In genomic region chr3:172517859-172518466, GRCh38 we compare ENCODE assay signal across 11 cellular contexts. TPM values are rescaled to one million over a fixed set of nuclear protein-coding genes. Genes with fewer than 3 reads are reported as not detected.
DNase-seq lines count a peak whose midpoint lies in the region; ATAC-seq and TF ChIP-seq lines count a peak whose summit lies in the region.
"Had no signal": no experiment of that assay in that cellular context is flagged by ENCODE, and none has a peak within 500 bp of the region (broad histone marks: within the 10 kb centered on the region; RNA-seq: fewer than 3 reads in every experiment).

No MANE protein-coding gene starts in this region.

- H3K4me1 ChIP-seq in lower lobe of right lung (peaks cover 73% of the 10 kb centered on the region), stomach (peaks cover 59 to 88% (median 78%) of the 10 kb centered on the region in 4 donors)
- H3K4me1 ChIP-seq: ascending aorta had no signal

- H3K27me3 ChIP-seq in lower lobe of right lung (ENCODE audit: low read depth) (no peaks in the 10 kb centered on the region), stomach (no peaks in the 10 kb centered on the region)
- H3K27me3 ChIP-seq: ascending aorta had no signal

- TF ChIP-seq POLR2A in stomach (IDR thresholded peaks at IDR 0.05): no peak

- DNase-seq in activated CD4-positive, CD25-positive, alpha-beta regulatory T cell treated with anti-CD3 and anti-CD28 coated beads, Interleukin-2, amount 50 U/mL, for 16 hours (ENCODE audit: low read depth, low spot score): peak; percentile 40
- no peak for DNase-seq in activated CD4-positive, CD25-positive, alpha-beta regulatory T cell treated with anti-CD3 and anti-CD28 coated beads, Interleukin-2, amount 50 U/mL, for 72 hours
- peak; percentile 48 for DNase-seq in activated T-helper 9 cell treated with anti-CD3 and anti-CD28 coated beads, Interleukin-2, amount 50 U/mL, for 16 hours (ENCODE audit: low read depth)
- DNase-seq in lower lobe of right lung (no peak), stomach (no peak), NCI-H226 (no peak), caudate nucleus (lab: John Stamatoyannopoulos, UW) (no peak)

- TF ChIP-seq CTCF in lower lobe of right lung (IDR thresholded peaks at IDR 0.05) (no peak), stomach (IDR thresholded peaks at IDR 0.05) (no peak)

- TF ChIP-seq EP300 in stomach (IDR thresholded peaks at IDR 0.05): no peak

- ATAC-seq in lower lobe of right lung: no peak
- no peak for ATAC-seq in GM21423 (IDR thresholded peaks at IDR 0.05; ENCODE audit: unreplicated experiment)
- ATAC-seq: A549 had no signal

- intact Hi-C loops in lower lobe of right lung (cut with DNase I): no loop called here
- intact Hi-C loops in stomach (cut with DNase I; ENCODE audit: low total_unique reads): no loop called here

- H3K36me3 ChIP-seq in lower lobe of right lung (peaks cover 22% of the 10 kb centered on the region), stomach (peaks cover 0 to 23% (median 16%) of the 10 kb centered on the region in 4 donors)
- H3K36me3 ChIP-seq: ascending aorta had no signal

- WGBS in stomach, 5 donors: 76 to 84% (median 84%) methylated on average over 8 of the region's 8 CpGs

- H3K4me3 ChIP-seq in lower lobe of right lung: peak overlapping the region; percentile 64
- H3K4me3 ChIP-seq in stomach: no peak overlapping the region
- H3K4me3 ChIP-seq: A549, ascending aorta had no signal

- H3K9me3 ChIP-seq in lower lobe of right lung (no peaks in the 10 kb centered on the region), stomach (no peaks in the 10 kb centered on the region)
- H3K9me3 ChIP-seq: A549, ascending aorta had no signal

- peak overlapping the region; percentile 38 for H3K27ac ChIP-seq in lower lobe of right lung
- H3K27ac ChIP-seq in stomach: peak overlapping the region in 4 of 5 donors; percentile 72 to 91 (median 82)
- no peak overlapping the region for H3K27ac ChIP-seq in caudate nucleus (ENCODE audit: low read depth, low read length)

RNA-seq across cellular contexts. Expression of gene TNFSF10, which starts 5.3 kb away (rescaled TPM):
- 168 TPM for total RNA-seq in lower lobe of right lung
- total RNA-seq in stomach: 10 to 100 TPM in 4 of 5 donors, 1 to 10 TPM in 1; 4.0 to 84.2 (median 29.2) TPM
- polyA plus RNA-seq in stomach: 10 to 100 TPM; 18.4 to 54.3 (median 18.5) TPM
- total RNA-seq: neural crest cell had no signal

Comparison
In these comparisons a context has a peak if more than half of its experiments do, and no peak if none do; other contexts are left out.
1. DNase-seq: peak in activated CD4-positive, CD25-positive, alpha-beta regulatory T cell treated with anti-CD3 and anti-CD28 coated beads, Interleukin-2, amount 50 U/mL, for 16 hours (single experiment) and activated T-helper 9 cell treated with anti-CD3 and anti-CD28 coated beads, Interleukin-2, amount 50 U/mL, for 16 hours (single experiment); none in activated CD4-positive, CD25-positive, alpha-beta regulatory T cell treated with anti-CD3 and anti-CD28 coated beads, Interleukin-2, amount 50 U/mL, for 72 hours (single experiment), lower lobe of right lung (single experiment), stomach (single experiment), NCI-H226 (single experiment) and caudate nucleus (0 of 61).